In genomic region chr2:134233733-134234135, GRCh38 we compare ENCODE assay signal across 9 cellular contexts. TPM values are rescaled to one million over a fixed set of nuclear protein-coding genes. Genes with fewer than 3 reads are reported as not detected.
DNase-seq lines count a peak whose midpoint lies in the region; ATAC-seq and TF ChIP-seq lines count a peak whose summit lies in the region.
"Had no signal": no experiment of that assay in that cellular context is flagged by ENCODE, and none has a peak within 500 bp of the region (broad histone marks: within the 10 kb centered on the region; RNA-seq: fewer than 3 reads in every experiment).

No MANE protein-coding gene starts in this region.

- peak; percentile 43 for ATAC-seq in HG03039 (IDR thresholded peaks at IDR 0.05; ENCODE audit: unreplicated experiment)
- ATAC-seq in upper lobe of right lung: no peak

- H3K4me1 ChIP-seq in upper lobe of right lung: peaks cover 15% of the 10 kb centered on the region

- CTCF ChIA-PET in activated naive CD4-positive, alpha-beta T cell treated with anti-CD3 and anti-CD28 coated beads, Interleukin-2, amount 10 ng/mL, durations not matched to agents 7 days and 5 days (lab: Charles Lee): interaction anchor here (1.1 kb wide), 1 partner anchor 12 kb away, joined by 3 read pairs; no protein-coding TSS in a partner anchor
- CTCF ChIA-PET in activated CD4-positive, alpha-beta memory T cell treated with anti-CD3 and anti-CD28 coated beads for 36 hours (lab: Charles Lee): interaction anchor here (1.2 to 9.7 kb wide), 4 partner anchors 10 to 26 kb away, joined by 5 to 82 read pairs (median 10); no protein-coding TSS in a partner anchor

- H3K27me3 ChIP-seq in upper lobe of right lung: no peaks in the 10 kb centered on the region

- H3K27ac Mint-ChIP-seq in activated naive CD4-positive, alpha-beta T cell treated with anti-CD3 and anti-CD28 coated beads, Interleukin-2, amount 10 ng/mL, durations not matched to agents 7 days and 5 days: peak overlapping the region; percentile 87
- peak overlapping the region; percentile 93 for H3K27ac Mint-ChIP-seq in activated CD4-positive, alpha-beta memory T cell treated with anti-CD3 and anti-CD28 coated beads for 36 hours

- H3K36me3 ChIP-seq in upper lobe of right lung: no peaks in the 10 kb centered on the region

- TF ChIP-seq CTCF in upper lobe of right lung (IDR thresholded peaks at IDR 0.05): no peak

- POLR2A ChIA-PET in activated CD4-positive, alpha-beta memory T cell treated with anti-CD3 and anti-CD28 coated beads for 36 hours (lab: Charles Lee): interaction anchor here (6.4 kb wide), 1 partner anchor 14 kb away, joined by 40 read pairs; no protein-coding TSS in a partner anchor

- H3K27ac ChIP-seq in upper lobe of right lung: peak overlapping the region; percentile 63
- H3K27ac ChIP-seq: C4-2B had no signal

- no peak for DNase-seq in activated naive CD4-positive, alpha-beta T cell treated with anti-CD3 and anti-CD28 coated beads, Interleukin-2, amount 10 ng/mL, durations not matched to agents 7 days and 5 days
- DNase-seq in activated naive CD4-positive, alpha-beta T cell treated with Interleukin-2 at 50 U/mL for 16 hours: no peak
- no peak for DNase-seq in activated CD4-positive, alpha-beta memory T cell treated with anti-CD3 and anti-CD28 coated beads for 36 hours
- DNase-seq in upper lobe of right lung: no peak
- DNase-seq in effector CD4-positive, alpha-beta T cell: no peak
- no peak for DNase-seq in stimulated activated CD4-positive, alpha-beta T cell treated with anti-CD3 and anti-CD28 coated beads, Interleukin-4, amount 100 ng/mL, for 1 hour
- DNase-seq in iPS-NIHi11 (ENCODE audit: low spot score): no peak

- peak overlapping the region; percentile 2 for H3K4me3 Mint-ChIP-seq in activated naive CD4-positive, alpha-beta T cell treated with anti-CD3 and anti-CD28 coated beads, Interleukin-2, amount 10 ng/mL, durations not matched to agents 7 days and 5 days
- H3K4me3 Mint-ChIP-seq in activated CD4-positive, alpha-beta memory T cell treated with anti-CD3 and anti-CD28 coated beads for 36 hours: peak overlapping the region; percentile 34

- intact Hi-C loops in activated CD4-positive, alpha-beta memory T cell treated with anti-CD3 and anti-CD28 coated beads for 36 hours (cut with micrococcal nuclease): loop anchor here (1.0 to 5.0 kb wide), 10 partner anchors 8 to 449 kb away; no protein-coding TSS in a partner anchor
- intact Hi-C loops in upper lobe of right lung (cut with DNase I): no loop called here

- H3K36me3 Mint-ChIP-seq in activated naive CD4-positive, alpha-beta T cell treated with anti-CD3 and anti-CD28 coated beads, Interleukin-2, amount 10 ng/mL, durations not matched to agents 7 days and 5 days: peaks cover 13% of the 10 kb centered on the region
- peaks cover 3% of the 10 kb centered on the region for H3K36me3 Mint-ChIP-seq in activated CD4-positive, alpha-beta memory T cell treated with anti-CD3 and anti-CD28 coated beads for 36 hours

- H3K9me3 ChIP-seq in upper lobe of right lung: no peaks in the 10 kb centered on the region

- H3K27me3 Mint-ChIP-seq in activated naive CD4-positive, alpha-beta T cell treated with anti-CD3 and anti-CD28 coated beads, Interleukin-2, amount 10 ng/mL, durations not matched to agents 7 days and 5 days: no peaks in the 10 kb centered on the region
- H3K27me3 Mint-ChIP-seq in activated CD4-positive, alpha-beta memory T cell treated with anti-CD3 and anti-CD28 coated beads for 36 hours: no peaks in the 10 kb centered on the region

- H3K4me3 ChIP-seq in upper lobe of right lung: no peak overlapping the region

- H3K4me1 Mint-ChIP-seq in activated naive CD4-positive, alpha-beta T cell treated with anti-CD3 and anti-CD28 coated beads, Interleukin-2, amount 10 ng/mL, durations not matched to agents 7 days and 5 days: peaks cover 70% of the 10 kb centered on the region
- H3K4me1 Mint-ChIP-seq in activated CD4-positive, alpha-beta memory T cell treated with anti-CD3 and anti-CD28 coated beads for 36 hours (ENCODE audit: low read depth): peaks cover 90% of the 10 kb centered on the region

- H3K9me3 Mint-ChIP-seq in activated naive CD4-positive, alpha-beta T cell treated with anti-CD3 and anti-CD28 coated beads, Interleukin-2, amount 10 ng/mL, durations not matched to agents 7 days and 5 days: peaks cover 7% of the 10 kb centered on the region
- peaks cover 6% of the 10 kb centered on the region for H3K9me3 Mint-ChIP-seq in activated CD4-positive, alpha-beta memory T cell treated with anti-CD3 and anti-CD28 coated beads for 36 hours

RNA-seq across cellular contexts. Expression of gene MGAT5, which starts 20.1 kb away (rescaled TPM):
- total RNA-seq in activated CD4-positive, alpha-beta memory T cell treated with anti-CD3 and anti-CD28 coated beads for 36 hours: 10 to 100 TPM; 33.6 to 38.3 TPM
- total RNA-seq in upper lobe of right lung: 54.4 TPM
